In genomic region chr11:96267490-96268010, GRCh38 we compare ENCODE assay signal across 7 cellular contexts.
DNase-seq lines count a peak whose midpoint lies in the region; ATAC-seq and TF ChIP-seq lines count a peak whose summit lies in the region.

No MANE protein-coding gene starts in this region.

- peaks cover 16% of the 10 kb centered on the region for H3K9me3 Mint-ChIP-seq in activated CD4-positive, alpha-beta memory T cell treated with anti-CD3 and anti-CD28 coated beads for 36 hours

- H3K27ac ChIP-seq in lower lobe of right lung, result peak overlapping the region; percentile 59

- no peaks in the 10 kb centered on the region for H3K27me3 ChIP-seq in lower lobe of right lung (ENCODE audit: low read depth)

- peaks cover 44% of the 10 kb centered on the region for H3K4me1 ChIP-seq in lower lobe of right lung

- peaks cover 90% of the 10 kb centered on the region for H3K4me1 Mint-ChIP-seq in activated CD4-positive, alpha-beta memory T cell treated with anti-CD3 and anti-CD28 coated beads for 36 hours (ENCODE audit: low read depth)

- H3K36me3 ChIP-seq in lower lobe of right lung, result no peaks in the 10 kb centered on the region

- POLR2A ChIA-PET in activated CD4-positive, alpha-beta memory T cell treated with anti-CD3 and anti-CD28 coated beads for 36 hours (lab: Charles Lee), result interaction anchor here (0.6 to 1.6 kb wide), 9 partner anchors 19 to 118 kb away, joined by 3 to 7 read pairs (median 3); partner anchors contain the start of gene MAML2

- peak overlapping the region; percentile 42 for H3K4me3 Mint-ChIP-seq in activated CD4-positive, alpha-beta memory T cell treated with anti-CD3 and anti-CD28 coated beads for 36 hours

- H3K27ac Mint-ChIP-seq in activated CD4-positive, alpha-beta memory T cell treated with anti-CD3 and anti-CD28 coated beads for 36 hours, result peak overlapping the region; percentile 84

- DNase-seq in GM19238 (ENCODE audit: insufficient read length, low spot score) (peak; percentile 47), lower lobe of right lung (no peak), NCI-H345 (lab: John Stamatoyannopoulos, UW) (no peak), dermis blood vessel endothelial cell (no peak), occipital lobe (lab: John Stamatoyannopoulos, UW) (no peak)
- DNase-seq in activated CD4-positive, alpha-beta memory T cell treated with anti-CD3 and anti-CD28 coated beads for 36 hours, result peak; percentile 71

- peak; percentile 77 for ATAC-seq in HG02943 (IDR thresholded peaks at IDR 0.05; ENCODE audit: low read depth, unreplicated experiment)
- ATAC-seq in lower lobe of right lung, result peak; percentile 25 to 57

- no peaks in the 10 kb centered on the region for H3K27me3 Mint-ChIP-seq in activated CD4-positive, alpha-beta memory T cell treated with anti-CD3 and anti-CD28 coated beads for 36 hours

- H3K4me3 ChIP-seq in lower lobe of right lung, result no peak overlapping the region

- TF ChIP-seq CTCF in lower lobe of right lung (IDR thresholded peaks at IDR 0.05), result no peak

- intact Hi-C loops in activated CD4-positive, alpha-beta memory T cell treated with anti-CD3 and anti-CD28 coated beads for 36 hours (cut with micrococcal nuclease), result loop anchor here (1.0 kb wide), 6 partner anchors 9 to 79 kb away; partner anchors contain the start of gene MAML2
- intact Hi-C loops in lower lobe of right lung (cut with DNase I), result no loop called here

- H3K36me3 Mint-ChIP-seq in activated CD4-positive, alpha-beta memory T cell treated with anti-CD3 and anti-CD28 coated beads for 36 hours, result peaks cover 39% of the 10 kb centered on the region

- H3K9me3 ChIP-seq in lower lobe of right lung, result no peaks in the 10 kb centered on the region

- CTCF ChIA-PET in activated CD4-positive, alpha-beta memory T cell treated with anti-CD3 and anti-CD28 coated beads for 36 hours (lab: Charles Lee), result interaction anchor here (0.9 to 3.8 kb wide), 6 partner anchors 11 to 432 kb away, joined by 3 to 16 read pairs (median 4); partner anchors contain the start of gene MAML2

Comparison
In these comparisons a context has a peak if more than half of its experiments do, and no peak if none do; other contexts are left out.
1. DNase-seq: peak in GM19238 (single experiment) and activated CD4-positive, alpha-beta memory T cell treated with anti-CD3 and anti-CD28 coated beads for 36 hours (single experiment); none in lower lobe of right lung (single experiment), NCI-H345 (single experiment), dermis blood vessel endothelial cell (single experiment) and occipital lobe (single experiment).